8 cellular contexts compared by ENCODE assay signal in the genomic region with DNA sequence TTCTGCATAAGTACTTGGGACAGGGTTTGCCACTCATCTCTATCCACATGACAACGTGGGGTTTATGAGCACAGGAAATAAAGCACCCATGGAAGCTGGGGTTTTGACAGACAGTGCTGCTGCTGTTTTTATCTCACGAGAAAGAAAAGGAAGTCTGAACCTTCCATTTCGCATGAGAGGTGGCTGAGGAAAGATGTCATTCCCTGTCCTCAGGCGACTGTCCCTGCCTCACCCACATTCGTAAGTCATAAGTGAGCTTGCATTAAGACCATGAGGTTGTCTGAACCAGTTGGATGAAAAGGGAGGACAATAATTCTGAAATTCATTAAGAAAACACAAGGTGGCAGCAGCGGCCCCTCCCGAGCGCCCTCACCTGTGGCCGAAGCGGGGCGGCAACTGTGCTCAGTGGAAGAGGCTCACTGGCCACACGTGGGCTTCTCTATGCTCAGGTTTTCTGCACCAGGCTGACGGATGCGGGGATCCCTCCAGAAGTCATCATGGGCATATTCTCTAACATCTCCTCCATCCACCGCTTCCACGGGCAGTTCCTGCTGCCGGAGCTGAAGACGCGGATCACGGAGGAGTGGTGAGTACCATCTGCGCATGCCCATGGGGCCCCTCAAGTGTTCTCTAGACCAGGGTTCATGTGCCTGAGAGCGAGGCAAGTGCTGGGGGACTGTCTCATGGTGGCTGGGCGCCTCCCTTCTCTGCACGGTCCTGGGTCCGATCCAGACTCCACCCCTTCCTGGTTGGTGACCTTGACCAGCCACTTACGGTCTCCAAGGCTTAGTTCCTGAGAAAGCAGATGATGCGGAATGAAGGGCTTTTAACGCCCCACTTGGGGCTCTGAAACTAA. TPM values are rescaled to one million over a fixed set of nuclear protein-coding genes. Genes with fewer than 3 reads are reported as not detected.
DNase-seq lines count a peak whose midpoint lies in the region; ATAC-seq and TF ChIP-seq lines count a peak whose summit lies in the region.

No MANE protein-coding gene starts in this region.

- H3K9me3 Mint-ChIP-seq in mesothelial cell of epicardium: peaks cover 10% of the 10 kb centered on the region

- peaks cover 42% of the 10 kb centered on the region for H3K36me3 Mint-ChIP-seq in mesothelial cell of epicardium

- H3K27me3 Mint-ChIP-seq in mesothelial cell of epicardium (ENCODE audit: low read depth): no peaks in the 10 kb centered on the region

- peak; percentile 67 for DNase-seq in AG08396 (ENCODE audit: low spot score)
- DNase-seq in NCI-H2171 treated with DMSO at 0.1 percent for 48 hours (lab: John Stamatoyannopoulos, UW): peak; percentile 89
- DNase-seq in activated CD4-positive, alpha-beta T cell treated with anti-CD3 and anti-CD28 coated beads for 4 hours: peak; percentile 67 to 72
- peak; percentile 15 to 59 for DNase-seq in dermis microvascular lymphatic vessel endothelial cell (ENCODE audit: low read depth in 2 of 2)
- peak in 1 of 2 experiments; percentile 33 for DNase-seq in mesothelial cell of epicardium (ENCODE audit: low spot score in 2 of 2, unreplicated experiment in 2 of 2)
- DNase-seq in stimulated activated CD8-positive, alpha-beta memory T cell treated with anti-CD3 and anti-CD28 coated beads, Interleukin-4, amount 100 ng/mL, for 48 hours: peak; percentile 80

- H3K4me1 Mint-ChIP-seq in mesothelial cell of epicardium: peaks cover 11% of the 10 kb centered on the region

- ATAC-seq in GM18867 (IDR thresholded peaks at IDR 0.05; ENCODE audit: unreplicated experiment) (peak; percentile 70), GM21390 (IDR thresholded peaks at IDR 0.05; ENCODE audit: unreplicated experiment) (no peak)

- no peak overlapping the region for H3K27ac Mint-ChIP-seq in mesothelial cell of epicardium

- H3K4me3 Mint-ChIP-seq in mesothelial cell of epicardium: no peak overlapping the region

- TF ChIP-seq CTCF in mesothelial cell of epicardium (IDR thresholded peaks at IDR 0.05; ENCODE audit: unreplicated experiment): peak; percentile 73

RNA-seq across cellular contexts. Expression of a gene that starts 54.7 kb away (rescaled TPM):
- not detected in 2 replicates for total RNA-seq in dermis microvascular lymphatic vessel endothelial cell
- total RNA-seq in mesothelial cell of epicardium: 2.4 to 3.2 TPM (median 3.1 TPM) in 3 replicates

RNA-seq across cellular contexts. Expression of a gene that starts 56.5 kb away (rescaled TPM):
- total RNA-seq in dermis microvascular lymphatic vessel endothelial cell (not detected in 2 replicates), mesothelial cell of epicardium (36.3 to 41.9 TPM (median 39.5 TPM) in 3 replicates)

Comparison
In these comparisons a context has a peak if more than half of its experiments do, and no peak if none do; other contexts are left out.
1. RNA of a gene that starts 56.5 kb away (total RNA-seq): 36.3 to 41.9 TPM in mesothelial cell of epicardium; not detected in dermis microvascular lymphatic vessel endothelial cell; every median in the first group is over 10 times any median in the second.